13 cellular contexts compared by ENCODE assay signal in genomic region chr3:59268170-59268569, GRCh38.
DNase-seq lines count a peak whose midpoint lies in the region; TF ChIP-seq lines count a peak whose summit lies in the region.
"Had no signal": no experiment of that assay in that cellular context is flagged by ENCODE, and none has a peak within 500 bp of the region (broad histone marks: within the 10 kb centered on the region; RNA-seq: fewer than 3 reads in every experiment).

No MANE protein-coding gene starts in this region.

- in situ Hi-C loops in brain microvascular endothelial cell (cut with HindIII; ENCODE audit: low pct_ligation_motif_present, low sequenced_read_pairs) = no loop called here

- H3K27ac ChIP-seq in brain microvascular endothelial cell = no peak overlapping the region

- DNase-seq in AG10803 (ENCODE audit: low read depth) (peak; percentile 73), NCI-H226 (peak; percentile 52), brain microvascular endothelial cell (peak; percentile 33), iris pigment epithelial cell (ENCODE audit: low read depth) (peak; percentile 74), DMS 273 (lab: John Stamatoyannopoulos, UW; ENCODE audit: unreplicated experiment) (no peak), NCI-H187 treated with DMSO at 0.1 percent for 48 hours (lab: John Stamatoyannopoulos, UW) (no peak), cerebellar nuclear complex (lab: John Stamatoyannopoulos, UW) (no peak)
- no peak for DNase-seq in activated CD8-positive, alpha-beta memory T cell treated with anti-CD3 and anti-CD28 coated beads, Interleukin-2, amount 50 U/mL, for 48 hours
- DNase-seq: MG63, NCI-H1105, NCI-H1694 treated with DMSO at 0.1 percent for 48 hours, NCI-H510A, SHP77 treated with DMSO at 0.1 percent for 48 hours had no signal

- H3K36me3 ChIP-seq in brain microvascular endothelial cell (replicated peaks) = no peaks in the 10 kb centered on the region
- H3K36me3 ChIP-seq: MG63 had no signal

- TF ChIP-seq CTCF in AG10803 (conservative IDR thresholded peaks at IDR 0.05; ENCODE audit: low read length) = no peak
- no peak for TF ChIP-seq CTCF in brain microvascular endothelial cell (IDR thresholded peaks at IDR 0.05; ENCODE audit: low read depth, low read length, missing control alignments)

- H3K4me3 ChIP-seq in AG10803 (ENCODE audit: low read length) = no peak overlapping the region
- H3K4me3 ChIP-seq in brain microvascular endothelial cell (ENCODE audit: low read depth, low read length) = no peak overlapping the region
- H3K4me3 ChIP-seq: MG63 had no signal

- no peaks in the 10 kb centered on the region for H3K27me3 ChIP-seq in brain microvascular endothelial cell (replicated peaks)
- H3K27me3 ChIP-seq: MG63 had no signal

Comparison
In these comparisons a context has a peak if more than half of its experiments do, and no peak if none do; other contexts are left out.
1. DNase-seq: peak in AG10803 (single experiment), NCI-H226 (single experiment), brain microvascular endothelial cell (single experiment) and iris pigment epithelial cell (single experiment); none in activated CD8-positive, alpha-beta memory T cell treated with anti-CD3 and anti-CD28 coated beads, Interleukin-2, amount 50 U/mL, for 48 hours (single experiment), DMS 273 (single experiment), NCI-H187 treated with DMSO at 0.1 percent for 48 hours (single experiment) and cerebellar nuclear complex (0 of 2).